ENCODE assay signal across 21 cellular contexts in genomic region chr1:30511106-30511505, GRCh38.
"Had no signal": no experiment of that assay in that cellular context is flagged by ENCODE, and none has a peak within 500 bp of the region (broad histone marks: within the 10 kb centered on the region; RNA-seq: fewer than 3 reads in every experiment).

No MANE protein-coding gene starts in this region.

- H3K27me3 ChIP-seq: gastrocnemius medialis, testis, tibial nerve, vagina had no signal

- FAIRE-seq: endometrium, islet of Langerhans, small intestine had no signal

- H3K9me3 ChIP-seq: esophagus muscularis mucosa, gastrocnemius medialis, testis, tibial nerve, upper lobe of right lung, vagina had no signal

- H3K27ac ChIP-seq: coronary artery, esophagus muscularis mucosa, gastrocnemius medialis, heart right ventricle, testis, tibial nerve, upper lobe of right lung, vagina had no signal

- H3K9me3 Mint-ChIP-seq: nephron had no signal

- H3K4me3 Mint-ChIP-seq: naive B cell; nephron; stimulated activated memory B cell treated with anti-CD40 and anti-IgM and Interleukin-4, amounts not matched to agents 10 μg/mL and 1 μg/mL and 100 μg/mL, for 72 hours; stimulated activated naive CD8-positive, alpha-beta T cell treated with anti-CD3 and anti-CD28 coated beads, Interleukin-15, amount 100 ng/mL, for 72 hours had no signal

- H3K36me3 Mint-ChIP-seq: stimulated activated memory B cell treated with anti-CD40 and anti-IgM and Interleukin-4, amounts not matched to agents 10 μg/mL and 1 μg/mL and 100 μg/mL, for 72 hours had no signal

- H3K4me3 ChIP-seq: coronary artery, esophagus muscularis mucosa, gastrocnemius medialis, heart right ventricle, testis, tibial nerve, upper lobe of right lung, vagina had no signal

- H3K4me1 Mint-ChIP-seq: naive B cell; nephron; stimulated activated memory B cell treated with anti-CD40 and anti-IgM and Interleukin-4, amounts not matched to agents 10 μg/mL and 1 μg/mL and 100 μg/mL, for 72 hours; stimulated activated naive CD8-positive, alpha-beta T cell treated with anti-CD3 and anti-CD28 coated beads, Interleukin-15, amount 100 ng/mL, for 72 hours had no signal

- H3K36me3 ChIP-seq: esophagus muscularis mucosa, gastrocnemius medialis, heart right ventricle, tibial nerve, upper lobe of right lung, vagina had no signal

- H3K4me1 ChIP-seq: esophagus muscularis mucosa, gastrocnemius medialis, heart right ventricle, testis, tibial nerve, upper lobe of right lung had no signal

- H3K27ac Mint-ChIP-seq: naive B cell; nephron; stimulated activated memory B cell treated with anti-CD40 and anti-IgM and Interleukin-4, amounts not matched to agents 10 μg/mL and 1 μg/mL and 100 μg/mL, for 72 hours had no signal

- DNase-seq: effector CD8-positive, alpha-beta T cell; gastrocnemius medialis; heart right ventricle; hypothalamus; left colon; naive B cell; posterior cingulate gyrus; right cardiac atrium; small intestine; stimulated activated CD4-positive, alpha-beta T cell treated with anti-CD3 and anti-CD28 coated beads, Interleukin-2, amount 100 ng/mL, for 48 hours; stimulated activated naive CD8-positive, alpha-beta T cell treated with anti-CD3 and anti-CD28 coated beads, Interleukin-15, amount 100 ng/mL, for 72 hours; testis; upper lobe of right lung had no signal
